Comparison of ENCODE assay signal across 8 cellular contexts in genomic region chr3:196082471-196082971, GRCh38. TPM values are rescaled to one million over a fixed set of nuclear protein-coding genes. Genes with fewer than 3 reads are reported as not detected.
DNase-seq lines count a peak whose midpoint lies in the region; TF ChIP-seq lines count a peak whose summit lies in the region.

No MANE protein-coding gene starts in this region.

- peak overlapping the region; percentile 99 for H3K4me3 Mint-ChIP-seq in type B pancreatic cell

- H3K4me3 ChIP-seq in BJ (ENCODE audit: low read depth, low read length) (peak overlapping the region; percentile 92), HEK293 (ENCODE audit: low read depth, low read length) (peak overlapping the region; percentile 89), ascending aorta (peak overlapping the region; percentile 74 to 92), lower leg skin (ENCODE audit: low read depth, poor library complexity, severe bottlenecking) (peak overlapping the region; percentile 96)

- 39 to 46% methylated on average over 7 of the region's 7 CpGs for WGBS in lower leg skin, 2 donors

- no peak for TF ChIP-seq CTCF in BJ (IDR thresholded peaks at IDR 0.05; ENCODE audit: insufficient read depth, low read depth, low read length)
- no peak for TF ChIP-seq CTCF in HEK293 (tag by site-specific recombination; IDR thresholded peaks at IDR 0.05)
- no peak for TF ChIP-seq CTCF in ascending aorta (IDR thresholded peaks at IDR 0.05)
- TF ChIP-seq CTCF in lower leg skin (IDR thresholded peaks at IDR 0.05) = no peak
- TF ChIP-seq CTCF in type B pancreatic cell (conservative IDR thresholded peaks at IDR 0.05) = no peak

- no peaks in the 10 kb centered on the region for H3K27me3 ChIP-seq in BJ (ENCODE audit: control insufficient read depth, insufficient read depth, low read length)
- no peaks in the 10 kb centered on the region for H3K27me3 ChIP-seq in ascending aorta

- no peak for DNase-seq in BJ (ENCODE audit: low read depth)
- DNase-seq in ascending aorta (ENCODE audit: low spot score in 2 of 2) = no peak
- no peak for DNase-seq in lower leg skin (ENCODE audit: low spot score in 2 of 2)
- DNase-seq in type B pancreatic cell (ENCODE audit: extremely low spot score, unreplicated experiment) = no peak
- no peak for DNase-seq in COLO829 (ENCODE audit: low spot score)
- no peak for DNase-seq in GM19240 (ENCODE audit: insufficient read length, low spot score)
- no peak for DNase-seq in NCI-H226

- H3K36me3 ChIP-seq in BJ (ENCODE audit: control insufficient read depth, insufficient read depth, low read length) (no peaks in the 10 kb centered on the region), HEK293 (ENCODE audit: control insufficient read depth in 2 of 2, insufficient read depth in 1 of 2, low read length in 2 of 2) (no peaks in the 10 kb centered on the region), ascending aorta (no peaks in the 10 kb centered on the region)

- intact Hi-C loops in ascending aorta (cut with DNase I) (loop anchor here (5.0 kb wide), 1 partner anchor 420 kb away; the partner anchor contains the start of gene RNF168), lower leg skin (cut with DNase I; ENCODE audit: low total_unique reads) (loop anchor here (5.0 kb wide), 1 partner anchor 115 kb away; no protein-coding TSS in a partner anchor)

- H3K9me3 ChIP-seq in HEK293 (ENCODE audit: control insufficient read depth, insufficient read depth, low read depth, low read length) = no peaks in the 10 kb centered on the region
- no peaks in the 10 kb centered on the region for H3K9me3 ChIP-seq in ascending aorta

- no peaks in the 10 kb centered on the region for H3K27me3 Mint-ChIP-seq in type B pancreatic cell

- no peak for TF ChIP-seq POLR2A in lower leg skin (IDR thresholded peaks at IDR 0.05)

- POLR2A ChIA-PET in BJ (lab: Charles Lee) (no interaction called here), HEK293 (lab: Yijun Ruan, JAX) (no interaction called here)

- H3K27ac ChIP-seq in HEK293 (ENCODE audit: extremely low read depth, low read depth, low read length) (no peak overlapping the region; the same call in 1 of the 2 replicates), ascending aorta (peak overlapping the region; percentile 84)

- no peaks in the 10 kb centered on the region for H3K9me3 Mint-ChIP-seq in type B pancreatic cell

- no peaks in the 10 kb centered on the region for H3K4me1 ChIP-seq in HEK293 (ENCODE audit: control insufficient read depth, insufficient read depth, low read length)
- H3K4me1 ChIP-seq in ascending aorta = peaks cover 0 to 8% of the 10 kb centered on the region in 2 donors

- H3K36me3 Mint-ChIP-seq in type B pancreatic cell = no peaks in the 10 kb centered on the region

- H3K4me1 Mint-ChIP-seq in type B pancreatic cell (ENCODE audit: unreplicated experiment) = peaks cover 8% of the 10 kb centered on the region

- CTCF ChIA-PET in BJ (lab: Yijun Ruan, JAX) (no interaction called here), HEK293 (lab: Yijun Ruan, JAX) (no interaction called here)

- peak overlapping the region; percentile 95 for H3K27ac Mint-ChIP-seq in type B pancreatic cell

TF ChIP-seq in HEK293, 187 proteins besides CTCF, POLR2A, EP300 and RAD21:
- TF ChIP-seq ZNF335 (tag by site-specific recombination; conservative IDR thresholded peaks at IDR 0.05) (0 out of 2 replicates have a peak, but pooled peaks have one; percentile 11), PRDM1 (tag by site-specific recombination; IDR thresholded peaks at IDR 0.05) (peak; percentile 80), BCL11A (tag by site-specific recombination; IDR thresholded peaks at IDR 0.05; ENCODE audit: low read depth) (no peak)

RNA-seq across cellular contexts. Expression of gene TFRC, which starts 0.6 kb away (rescaled TPM):
- 60.7 and 131 TPM in 2 replicates for polyA plus RNA-seq in BJ (2011; rRNA removed)
- 94.7 and 123 TPM in 2 replicates for polyA minus RNA-seq in BJ (2011; rRNA and poly(A)+ RNA removed)
- total RNA-seq in ascending aorta (30.1 TPM), lower leg skin (10 to 100 TPM; 48.3 to 73.5 (median 59.6) TPM), type B pancreatic cell (ENCODE audit: low replicate concordance) (140 and 247 TPM in 2 replicates)
